Comparison of ENCODE assay signal across 8 cellular contexts in the genomic region with DNA sequence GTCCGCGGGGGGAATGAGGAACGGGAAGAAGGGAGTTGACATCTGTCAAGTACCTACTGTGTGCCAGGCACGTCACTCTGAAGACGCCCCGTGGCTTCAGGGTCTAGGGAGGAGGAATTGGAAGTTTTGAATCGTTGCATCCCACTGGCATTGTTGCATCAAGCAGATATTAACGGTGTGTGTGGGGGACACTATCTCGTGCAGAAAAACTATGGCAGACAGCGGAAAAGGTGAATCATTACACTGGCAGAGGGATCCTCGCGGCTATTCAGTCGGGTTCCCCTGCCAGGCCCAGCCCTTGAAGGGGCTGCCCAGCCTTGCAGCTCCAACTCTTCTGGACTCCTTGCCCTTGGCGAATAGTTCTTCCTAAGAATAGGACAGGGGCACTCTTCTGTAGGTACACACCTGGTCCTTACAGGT. TPM values are rescaled to one million over a fixed set of nuclear protein-coding genes. Genes with fewer than 3 reads are reported as not detected.
DNase-seq lines count a peak whose midpoint lies in the region; ATAC-seq, FAIRE-seq and TF ChIP-seq lines count a peak whose summit lies in the region.

No MANE protein-coding gene starts in this region.

- H3K36me3 ChIP-seq in kidney (ENCODE audit: control insufficient read depth in 1 of 2, insufficient read depth in 2 of 2, low read length in 2 of 2) (no peaks in the 10 kb centered on the region), tibial artery (no peaks in the 10 kb centered on the region)

- intact Hi-C loops in kidney (cut with DNase I), result no loop called here
- intact Hi-C loops in tibial artery (cut with DNase I; ENCODE audit: low total_unique reads), result no loop called here

- H3K36me3 Mint-ChIP-seq in activated T-cell treated with anti-CD3 and anti-CD28 coated beads, Interleukin-2, amount 50 U/mL, for 4 hours (ENCODE audit: insufficient read depth), result no peaks in the 10 kb centered on the region
- no peaks in the 10 kb centered on the region for H3K36me3 Mint-ChIP-seq in activated naive CD8-positive, alpha-beta T cell treated with anti-CD3 and anti-CD28 coated beads for 36 hours

- H3K4me1 ChIP-seq in kidney (ENCODE audit: control insufficient read depth in 1 of 2, insufficient read depth in 1 of 2, low read depth in 1 of 2, low read length in 2 of 2) (peaks cover 15 to 17% of the 10 kb centered on the region in 2 donors), tibial artery (peaks cover 0 to 19% (median 7%) of the 10 kb centered on the region in 4 donors)

- ATAC-seq in activated T-cell treated with anti-CD3 and anti-CD28 coated beads, Interleukin-2, amount 50 U/mL, for 4 hours, result no peak
- ATAC-seq in GM18502 (IDR thresholded peaks at IDR 0.05; ENCODE audit: poor library complexity, unreplicated experiment), result no peak
- no peak for ATAC-seq in HG02870 (IDR thresholded peaks at IDR 0.05; ENCODE audit: unreplicated experiment)

- no peak for TF ChIP-seq CTCF in kidney (IDR thresholded peaks at IDR 0.05; ENCODE audit: borderline replicate concordance, extremely low read depth, insufficient read depth)
- TF ChIP-seq CTCF in tibial artery (IDR thresholded peaks at IDR 0.05), result no peak

- H3K27me3 Mint-ChIP-seq in activated T-cell treated with anti-CD3 and anti-CD28 coated beads, Interleukin-2, amount 50 U/mL, for 4 hours (ENCODE audit: low read depth), result peaks cover 39% of the 10 kb centered on the region
- H3K27me3 Mint-ChIP-seq in activated naive CD8-positive, alpha-beta T cell treated with anti-CD3 and anti-CD28 coated beads for 36 hours, result peaks cover 41% of the 10 kb centered on the region

- H3K9me3 Mint-ChIP-seq in activated T-cell treated with anti-CD3 and anti-CD28 coated beads, Interleukin-2, amount 50 U/mL, for 4 hours, result no peaks in the 10 kb centered on the region
- H3K9me3 Mint-ChIP-seq in activated naive CD8-positive, alpha-beta T cell treated with anti-CD3 and anti-CD28 coated beads for 36 hours, result no peaks in the 10 kb centered on the region

- H3K9ac ChIP-seq in kidney (ENCODE audit: low read length in 2 of 2), result peak overlapping the region in 1 of 2 donors; percentile 59

- H3K27ac ChIP-seq in kidney (ENCODE audit: low read depth in 2 of 2, low read length in 2 of 2) (peak overlapping the region in 1 of 2 donors; percentile 9), tibial artery (no peak overlapping the region)

- H3K4me1 Mint-ChIP-seq in activated T-cell treated with anti-CD3 and anti-CD28 coated beads, Interleukin-2, amount 50 U/mL, for 4 hours (ENCODE audit: low read depth), result peaks cover 13% of the 10 kb centered on the region
- peaks cover 10% of the 10 kb centered on the region for H3K4me1 Mint-ChIP-seq in activated naive CD8-positive, alpha-beta T cell treated with anti-CD3 and anti-CD28 coated beads for 36 hours

- no peak overlapping the region for H3K27ac Mint-ChIP-seq in activated naive CD8-positive, alpha-beta T cell treated with anti-CD3 and anti-CD28 coated beads for 36 hours

- no peaks in the 10 kb centered on the region for H3K9me3 ChIP-seq in kidney (ENCODE audit: control insufficient read depth in 1 of 2, low read length in 2 of 2)
- H3K9me3 ChIP-seq in tibial artery, result peaks cover 0 to 8% (median 0%) of the 10 kb centered on the region in 3 donors

- H3K4me3 Mint-ChIP-seq in activated T-cell treated with anti-CD3 and anti-CD28 coated beads, Interleukin-2, amount 50 U/mL, for 4 hours, result peak overlapping the region; percentile 59
- H3K4me3 Mint-ChIP-seq in activated naive CD8-positive, alpha-beta T cell treated with anti-CD3 and anti-CD28 coated beads for 36 hours, result peak overlapping the region; percentile 27

- H3K4me3 ChIP-seq in kidney (ENCODE audit: low read length in 2 of 2) (peak overlapping the region; percentile 12 to 59), tibial artery (peak overlapping the region; percentile 46 to 54)

- H3K27me3 ChIP-seq in tibial artery, result peaks cover 0 to 7% of the 10 kb centered on the region in 2 donors

- DNase-seq in activated T-cell treated with anti-CD3 and anti-CD28 coated beads, Interleukin-2, amount 50 U/mL, for 4 hours, result no peak
- no peak for DNase-seq in activated T-cell treated with anti-CD3 and anti-CD28 coated beads for 4 hours
- peak; percentile 14 for DNase-seq in activated naive CD8-positive, alpha-beta T cell treated with anti-CD3 and anti-CD28 coated beads for 36 hours
- no peak for DNase-seq in kidney
- no peak for DNase-seq in tibial artery
- DNase-seq in NCI-H446 treated with DMSO at 0.1 percent for 48 hours (lab: John Stamatoyannopoulos, UW), result no peak

- FAIRE-seq in kidney (lab: Jason Lieb, UNC), result no peak

RNA-seq across cellular contexts. Expression of gene KIAA1549, which starts 1.0 kb away (rescaled TPM):
- total RNA-seq in activated T-cell treated with anti-CD3 and anti-CD28 coated beads, Interleukin-2, amount 50 U/mL, for 4 hours, result under 1 TPM; 0.27 to 0.53 (median 0.46) TPM
- 1 to 10 TPM; 1.7 to 2.2 TPM for total RNA-seq in activated naive CD8-positive, alpha-beta T cell treated with anti-CD3 and anti-CD28 coated beads for 36 hours
- total RNA-seq in kidney, result 10.1 TPM
- 1.8 TPM for polyA plus RNA-seq in kidney (ENCODE audit: insufficient read depth, low read depth, low replicate concordance)

RNA-seq across cellular contexts. Expression of gene ZC3HAV1L, which starts 53.6 kb away (rescaled TPM):
- 1 to 10 TPM; 7.0 to 8.3 (median 7.3) TPM for total RNA-seq in activated T-cell treated with anti-CD3 and anti-CD28 coated beads, Interleukin-2, amount 50 U/mL, for 4 hours
- total RNA-seq in activated naive CD8-positive, alpha-beta T cell treated with anti-CD3 and anti-CD28 coated beads for 36 hours, result 10 to 100 TPM; 12.9 to 13.4 TPM
- 16.1 TPM for total RNA-seq in kidney
- polyA plus RNA-seq in kidney (ENCODE audit: insufficient read depth, low read depth, low replicate concordance), result 0.37 TPM
